Comparison of ENCODE assay signal across 12 cellular contexts in genomic region chr19:11166281-11167142, GRCh38. TPM values are rescaled to one million over a fixed set of nuclear protein-coding genes. Genes with fewer than 3 reads are reported as not detected.
DNase-seq lines count a peak whose midpoint lies in the region; ATAC-seq and TF ChIP-seq lines count a peak whose summit lies in the region.
"Had no signal": no experiment of that assay in that cellular context is flagged by ENCODE, and none has a peak within 500 bp of the region (broad histone marks: within the 10 kb centered on the region; RNA-seq: fewer than 3 reads in every experiment).

No MANE protein-coding gene starts in this region.

- ATAC-seq in SK-N-SH treated with all-trans-retinoic acid at 6 μM for 48 hours, result no peak
- ATAC-seq in GM21423 (IDR thresholded peaks at IDR 0.05; ENCODE audit: unreplicated experiment), result no peak
- ATAC-seq: activated CD8-positive, alpha-beta T cell treated with anti-CD3 and anti-CD28 coated beads, Interleukin-2, amount 10 ng/mL, durations not matched to agents 7 days and 5 days had no signal

- no peak overlapping the region for H3K4me3 ChIP-seq in Peyer's patch
- no peak overlapping the region for H3K4me3 ChIP-seq in transverse colon

- peak overlapping the region; percentile 72 for H3K27ac Mint-ChIP-seq in nephron progenitor cell
- H3K27ac Mint-ChIP-seq: activated CD8-positive, alpha-beta T cell treated with anti-CD3 and anti-CD28 coated beads, Interleukin-2, amount 10 ng/mL, durations not matched to agents 7 days and 5 days; activated naive CD4-positive, alpha-beta T cell treated with anti-CD3 and anti-CD28 coated beads, Interleukin-2, amount 10 ng/mL, durations not matched to agents 7 days and 5 days had no signal

- in situ Hi-C loops in transverse colon (cut with MboI; ENCODE audit: low pct_ligation_motif_present in 1 of 4, low pct_unique_long_range_greater_than_20kb in 1 of 4, low sequenced_read_pairs in 3 of 4), result no loop called here

- H3K36me3 ChIP-seq in Peyer's patch, result peaks cover 0 to 31% (median 0%) of the 10 kb centered on the region in 3 donors
- H3K36me3 ChIP-seq in transverse colon, result peaks cover 0 to 12% (median 4%) of the 10 kb centered on the region in 4 donors

- H3K4me1 ChIP-seq in Peyer's patch (peaks cover 0 to 9% (median 0%) of the 10 kb centered on the region in 4 donors), transverse colon (peaks cover 25 to 34% (median 27%) of the 10 kb centered on the region in 4 donors)

- H3K36me3 Mint-ChIP-seq in nephron progenitor cell (ENCODE audit: low read depth), result peaks cover 47% of the 10 kb centered on the region
- H3K36me3 Mint-ChIP-seq: activated naive CD4-positive, alpha-beta T cell treated with anti-CD3 and anti-CD28 coated beads, Interleukin-2, amount 10 ng/mL, durations not matched to agents 7 days and 5 days had no signal

- H3K27me3 ChIP-seq in Peyer's patch (no peaks in the 10 kb centered on the region), transverse colon (no peaks in the 10 kb centered on the region)

- TF ChIP-seq CTCF in Peyer's patch (IDR thresholded peaks at IDR 0.05) (no peak), nephron progenitor cell (IDR thresholded peaks at IDR 0.05) (no peak), transverse colon (IDR thresholded peaks at IDR 0.05) (no peak)

- H3K9me3 Mint-ChIP-seq in nephron progenitor cell, result no peaks in the 10 kb centered on the region
- H3K9me3 Mint-ChIP-seq: activated naive CD4-positive, alpha-beta T cell treated with anti-CD3 and anti-CD28 coated beads, Interleukin-2, amount 10 ng/mL, durations not matched to agents 7 days and 5 days had no signal

- peaks cover 12% of the 10 kb centered on the region for H3K4me1 Mint-ChIP-seq in nephron progenitor cell
- H3K4me1 Mint-ChIP-seq: activated naive CD4-positive, alpha-beta T cell treated with anti-CD3 and anti-CD28 coated beads, Interleukin-2, amount 10 ng/mL, durations not matched to agents 7 days and 5 days had no signal

- H3K9me3 ChIP-seq in Peyer's patch, result no peaks in the 10 kb centered on the region
- no peaks in the 10 kb centered on the region for H3K9me3 ChIP-seq in transverse colon

- no peak overlapping the region for H3K4me3 Mint-ChIP-seq in nephron progenitor cell
- H3K4me3 Mint-ChIP-seq: activated CD8-positive, alpha-beta T cell treated with anti-CD3 and anti-CD28 coated beads, Interleukin-2, amount 10 ng/mL, durations not matched to agents 7 days and 5 days; activated naive CD4-positive, alpha-beta T cell treated with anti-CD3 and anti-CD28 coated beads, Interleukin-2, amount 10 ng/mL, durations not matched to agents 7 days and 5 days had no signal

- no peak for TF ChIP-seq POLR2A in Peyer's patch (IDR thresholded peaks at IDR 0.05)
- TF ChIP-seq POLR2A in transverse colon (IDR thresholded peaks at IDR 0.05), result no peak

- peak overlapping the region; percentile 56 to 73 (median 62) for H3K27ac ChIP-seq in Peyer's patch
- H3K27ac ChIP-seq in transverse colon, result peak overlapping the region; percentile 87 to 96 (median 91)

- 70 to 74% methylated on average over 9 to 26 of the region's 26 CpGs for WGBS in transverse colon (ENCODE audit: low coverage in 1 of 2), 2 donors

- no peak for DNase-seq in Peyer's patch
- peak; percentile 61 for DNase-seq in fibroblast of the conjunctiva (ENCODE audit: low read depth)
- DNase-seq in nephron progenitor cell, result no peak
- no peak for DNase-seq in transverse colon
- DNase-seq in mucosa of gallbladder (ENCODE audit: low spot score), result no peak
- DNase-seq in T-helper 2 cell, result no peak
- DNase-seq: activated CD8-positive, alpha-beta T cell treated with anti-CD3 and anti-CD28 coated beads, Interleukin-2, amount 10 ng/mL, durations not matched to agents 7 days and 5 days; activated naive CD4-positive, alpha-beta T cell treated with anti-CD3 and anti-CD28 coated beads, Interleukin-2, amount 10 ng/mL, durations not matched to agents 7 days and 5 days; cortex of kidney; NCI-H1694 had no signal

- peaks cover 7% of the 10 kb centered on the region for H3K27me3 Mint-ChIP-seq in nephron progenitor cell (ENCODE audit: low read depth, poor library complexity)

- TF ChIP-seq EP300 in transverse colon (IDR thresholded peaks at IDR 0.05; ENCODE audit: low read depth), result no peak

- intact Hi-C loops in transverse colon (cut with DNase I; ENCODE audit: low total_unique reads), result loop anchor here (5.0 kb wide), 1 partner anchor 1386 kb away; the partner anchor contains the start of gene ZNF564

TF ChIP-seq in SK-N-SH treated with all-trans-retinoic acid at 6 μM for 48 hours, 23 proteins besides CTCF, POLR2A, EP300 and RAD21:
- TF ChIP-seq ZC3H10 (CRISPR knock-in tag; IDR thresholded peaks at IDR 0.05), result no peak
- TF ChIP-seq ZFP3 (CRISPR knock-in tag; IDR thresholded peaks at IDR 0.05), result no peak
- TF ChIP-seq TCF4 (CRISPR knock-in tag; IDR thresholded peaks at IDR 0.05; ENCODE audit: borderline replicate concordance), result no peak
- no peak for TF ChIP-seq SNAI2 (CRISPR knock-in tag; IDR thresholded peaks at IDR 0.05)
- TF ChIP-seq BACH2 (CRISPR knock-in tag; IDR thresholded peaks at IDR 0.05; ENCODE audit: borderline replicate concordance), result no peak
- no peak for TF ChIP-seq CSDC2 (CRISPR knock-in tag; IDR thresholded peaks at IDR 0.05)
- TF ChIP-seq, protein P1, sequence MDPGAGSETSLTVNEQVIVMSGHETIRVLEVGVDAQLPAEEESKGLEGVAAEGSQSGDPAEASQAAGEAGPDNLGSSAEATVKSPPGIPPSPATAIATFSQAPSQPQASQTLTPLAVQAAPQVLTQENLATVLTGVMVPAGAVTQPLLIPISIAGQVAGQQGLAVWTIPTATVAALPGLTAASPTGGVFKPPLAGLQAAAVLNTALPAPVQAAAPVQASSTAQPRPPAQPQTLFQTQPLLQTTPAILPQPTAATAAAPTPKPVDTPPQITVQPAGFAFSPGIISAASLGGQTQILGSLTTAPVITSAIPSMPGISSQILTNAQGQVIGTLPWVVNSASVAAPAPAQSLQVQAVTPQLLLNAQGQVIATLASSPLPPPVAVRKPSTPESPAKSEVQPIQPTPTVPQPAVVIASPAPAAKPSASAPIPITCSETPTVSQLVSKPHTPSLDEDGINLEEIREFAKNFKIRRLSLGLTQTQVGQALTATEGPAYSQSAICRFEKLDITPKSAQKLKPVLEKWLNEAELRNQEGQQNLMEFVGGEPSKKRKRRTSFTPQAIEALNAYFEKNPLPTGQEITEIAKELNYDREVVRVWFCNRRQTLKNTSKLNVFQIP (CRISPR knock-in tag; IDR thresholded peaks at IDR 0.05; ENCODE audit: borderline replicate concordance, low read depth), result no peak

RNA-seq across cellular contexts. Expression of gene SPC24, which starts 10.9 kb away (rescaled TPM):
- total RNA-seq in Peyer's patch, result 10 to 100 TPM in 2 of 4 donors, 1 to 10 TPM in 2; 1.7 to 28.9 (median 8.4) TPM
- 10 to 100 TPM in 1 of 4 donors, 1 to 10 TPM in 1, not detected in 2; 2.6 to 47.4 TPM for total RNA-seq in transverse colon
- 2.1 TPM for total RNA-seq in mucosa of gallbladder

RNA-seq across cellular contexts. Expression of gene KANK2, which starts 30.8 kb away (rescaled TPM):
- total RNA-seq in Peyer's patch, result 100 to 1,000 TPM in 1 of 4 donors, 10 to 100 TPM in 3; 41.9 to 283 (median 68.4) TPM
- total RNA-seq in transverse colon, result 100 to 1,000 TPM; 145 to 339 (median 243) TPM
- total RNA-seq in mucosa of gallbladder, result 225 TPM
